11 cellular contexts compared by ENCODE assay signal in the genomic region with DNA sequence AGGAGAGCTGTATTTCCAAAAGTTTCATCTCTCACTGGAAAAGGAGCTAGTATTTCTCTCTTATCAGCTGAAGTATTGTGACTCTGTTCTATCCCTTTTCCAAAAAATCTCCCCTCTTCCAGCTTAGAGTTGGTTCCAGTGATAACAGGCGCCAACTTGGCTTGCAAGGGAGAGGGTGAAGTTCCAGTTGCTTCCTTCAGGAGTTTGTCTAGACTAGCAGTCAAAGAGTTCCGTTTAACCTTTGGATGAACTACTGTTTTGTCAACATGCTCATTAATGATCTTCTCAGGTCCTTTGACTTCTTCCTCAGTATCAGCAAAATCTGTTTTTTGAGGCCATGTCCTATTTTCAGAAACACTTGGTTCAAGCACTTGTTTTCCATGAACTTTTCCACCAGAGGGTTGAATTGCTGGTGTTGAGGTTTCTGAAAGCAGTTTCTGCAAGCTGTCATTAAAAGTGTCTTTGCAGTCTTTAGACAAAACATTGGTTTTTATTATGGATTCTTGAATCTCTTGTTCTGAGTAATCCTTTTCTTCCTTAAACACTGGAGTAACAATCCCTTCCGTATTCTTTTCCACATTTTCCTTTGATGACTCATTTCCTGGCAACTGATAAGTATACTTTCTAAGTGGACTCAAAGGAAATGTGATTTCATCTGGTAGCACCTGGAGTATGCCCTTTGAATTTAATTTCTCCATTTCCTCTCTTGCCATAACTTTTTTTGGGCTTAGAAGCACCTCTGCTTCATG. TPM values are rescaled to one million over a fixed set of nuclear protein-coding genes. Genes with fewer than 3 reads are reported as not detected.
A peak's percentile ranks its signal among the peaks of the same experiment; 100 is the strongest.
DNase-seq lines count a peak whose midpoint lies in the region; ATAC-seq and TF ChIP-seq lines count a peak whose summit lies in the region.
"Had no signal": no experiment of that assay in that cellular context is flagged by ENCODE, and none has a peak within 500 bp of the region (broad histone marks: within the 10 kb centered on the region; RNA-seq: fewer than 3 reads in every experiment).

No MANE protein-coding gene starts in this region.

- in situ Hi-C loops in brain microvascular endothelial cell (cut with HindIII; ENCODE audit: low pct_ligation_motif_present, low sequenced_read_pairs) = no loop called here

- POLR2A ChIA-PET in AG04450 (lab: Yijun Ruan, JAX) = no interaction called here

- no peak overlapping the region for H3K27ac Mint-ChIP-seq in activated T-cell treated with anti-CD3 and anti-CD28 coated beads, Interleukin-2, amount 50 U/mL, for 24 hours

- H3K9me3 Mint-ChIP-seq in activated T-cell treated with anti-CD3 and anti-CD28 coated beads, Interleukin-2, amount 50 U/mL, for 24 hours = no peaks in the 10 kb centered on the region

- DNase-seq in AG04450 (ENCODE audit: low read depth, low spot score) = peak; percentile 80
- peak; percentile 94 for DNase-seq in HS-5 (ENCODE audit: low read depth)
- DNase-seq in brain microvascular endothelial cell = peak; percentile 34
- peak; percentile 79 for DNase-seq in iris pigment epithelial cell (ENCODE audit: low read depth)
- no peak for DNase-seq in NCI-H748 (lab: John Stamatoyannopoulos, UW; ENCODE audit: unreplicated experiment)
- no peak for DNase-seq in activated T-cell treated with anti-CD3 and anti-CD28 coated beads, Interleukin-2, amount 50 U/mL, for 24 hours
- DNase-seq: activated T-cell treated with anti-CD3 and anti-CD28 coated beads for 4 hours; NCI-H524 treated with DMSO at 0.1 percent for 48 hours; stimulated activated CD4-positive, alpha-beta T cell treated with anti-CD3 and anti-CD28 coated beads, Interleukin-15, amount 100 ng/mL, for 24 hours had no signal

- CTCF ChIA-PET in AG04450 (lab: Charles Lee) = interaction anchor here (1.4 kb wide), 1 partner anchor 130 kb away, joined by 3 read pairs; a partner anchor contains a TSS

- TF ChIP-seq CTCF in AG04450 (IDR thresholded peaks at IDR 0.05; ENCODE audit: low read depth, low read length) (peak; percentile 15; the same call in 1 of the 2 replicates), brain microvascular endothelial cell (IDR thresholded peaks at IDR 0.05; ENCODE audit: low read depth, low read length, missing control alignments) (no peak)

- H3K9me3 ChIP-seq in AG04450 (ENCODE audit: control insufficient read depth, insufficient read depth, low read length) = 0 out of 2 replicates have a peak, but pooled peaks cover 2% of the 10 kb centered on the region

- no peaks in the 10 kb centered on the region for H3K27me3 Mint-ChIP-seq in activated T-cell treated with anti-CD3 and anti-CD28 coated beads, Interleukin-2, amount 50 U/mL, for 24 hours

- no peak overlapping the region for H3K4me3 ChIP-seq in AG04450 (ENCODE audit: low read depth, low read length)
- H3K4me3 ChIP-seq in brain microvascular endothelial cell (ENCODE audit: low read depth, low read length) = no peak overlapping the region

- peaks cover 4% of the 10 kb centered on the region for H3K4me1 Mint-ChIP-seq in activated T-cell treated with anti-CD3 and anti-CD28 coated beads, Interleukin-2, amount 50 U/mL, for 24 hours (ENCODE audit: low read depth)

- ATAC-seq in HG02763 (IDR thresholded peaks at IDR 0.05; ENCODE audit: unreplicated experiment) (no peak), HG03159 (IDR thresholded peaks at IDR 0.05; ENCODE audit: unreplicated experiment) (no peak)

- no peaks in the 10 kb centered on the region for H3K36me3 ChIP-seq in brain microvascular endothelial cell (replicated peaks)

- no peak overlapping the region for H3K4me3 Mint-ChIP-seq in activated T-cell treated with anti-CD3 and anti-CD28 coated beads, Interleukin-2, amount 50 U/mL, for 24 hours

- H3K27ac ChIP-seq in AG04450 (ENCODE audit: low read depth, low read length) = peak overlapping the region; percentile 81
- H3K27ac ChIP-seq in brain microvascular endothelial cell = peak overlapping the region; percentile 35

- peaks cover 10% of the 10 kb centered on the region for H3K36me3 Mint-ChIP-seq in activated T-cell treated with anti-CD3 and anti-CD28 coated beads, Interleukin-2, amount 50 U/mL, for 24 hours (ENCODE audit: low read depth)

- H3K27me3 ChIP-seq in AG04450 (ENCODE audit: control insufficient read depth, insufficient read depth, low read length) (no peaks in the 10 kb centered on the region), brain microvascular endothelial cell (replicated peaks) (no peaks in the 10 kb centered on the region)

RNA-seq across cellular contexts. Expression of a gene that starts 39.7 kb away (rescaled TPM):
- 2.5 and 2.7 TPM in 2 replicates for polyA plus RNA-seq in AG04450 (2011; rRNA removed)
- 6.3 and 7.2 TPM in 2 replicates for polyA minus RNA-seq in AG04450 (2011; rRNA and poly(A)+ RNA removed)

Comparison
In these comparisons a context has a peak if more than half of its experiments do, and no peak if none do; other contexts are left out.
1. DNase-seq: peak in AG04450 (single experiment), HS-5 (single experiment), brain microvascular endothelial cell (single experiment) and iris pigment epithelial cell (single experiment); none in NCI-H748 (single experiment) and activated T-cell treated with anti-CD3 and anti-CD28 coated beads, Interleukin-2, amount 50 U/mL, for 24 hours (single experiment).